In the genomic region with DNA sequence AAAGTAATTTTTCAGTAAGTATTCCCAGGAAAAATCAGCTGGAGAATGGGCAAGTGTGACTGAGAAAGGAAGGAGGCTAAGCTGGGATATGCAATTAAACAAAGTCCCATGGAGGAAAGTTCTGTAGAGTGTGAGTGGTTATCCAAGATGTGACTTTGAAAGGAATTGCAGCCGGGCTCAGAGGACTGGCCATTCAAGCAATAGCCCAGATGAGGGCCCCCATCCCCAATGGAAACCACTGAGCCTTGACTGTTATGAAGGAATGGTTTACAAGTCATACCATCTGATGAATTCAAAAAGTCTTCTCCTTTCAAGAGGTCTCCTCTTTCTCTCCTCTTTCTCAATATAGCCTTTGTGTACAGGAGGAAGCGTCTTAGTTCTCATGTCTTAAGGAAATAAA, we compare ENCODE assay signal across 2 cellular contexts.
TF ChIP-seq lines count a peak whose summit lies in the region.

No MANE protein-coding gene starts in this region.

TF ChIP-seq in GM23338, 12 proteins besides CTCF, POLR2A, EP300 and RAD21 (continues in another document):
- TF ChIP-seq, protein P1, sequence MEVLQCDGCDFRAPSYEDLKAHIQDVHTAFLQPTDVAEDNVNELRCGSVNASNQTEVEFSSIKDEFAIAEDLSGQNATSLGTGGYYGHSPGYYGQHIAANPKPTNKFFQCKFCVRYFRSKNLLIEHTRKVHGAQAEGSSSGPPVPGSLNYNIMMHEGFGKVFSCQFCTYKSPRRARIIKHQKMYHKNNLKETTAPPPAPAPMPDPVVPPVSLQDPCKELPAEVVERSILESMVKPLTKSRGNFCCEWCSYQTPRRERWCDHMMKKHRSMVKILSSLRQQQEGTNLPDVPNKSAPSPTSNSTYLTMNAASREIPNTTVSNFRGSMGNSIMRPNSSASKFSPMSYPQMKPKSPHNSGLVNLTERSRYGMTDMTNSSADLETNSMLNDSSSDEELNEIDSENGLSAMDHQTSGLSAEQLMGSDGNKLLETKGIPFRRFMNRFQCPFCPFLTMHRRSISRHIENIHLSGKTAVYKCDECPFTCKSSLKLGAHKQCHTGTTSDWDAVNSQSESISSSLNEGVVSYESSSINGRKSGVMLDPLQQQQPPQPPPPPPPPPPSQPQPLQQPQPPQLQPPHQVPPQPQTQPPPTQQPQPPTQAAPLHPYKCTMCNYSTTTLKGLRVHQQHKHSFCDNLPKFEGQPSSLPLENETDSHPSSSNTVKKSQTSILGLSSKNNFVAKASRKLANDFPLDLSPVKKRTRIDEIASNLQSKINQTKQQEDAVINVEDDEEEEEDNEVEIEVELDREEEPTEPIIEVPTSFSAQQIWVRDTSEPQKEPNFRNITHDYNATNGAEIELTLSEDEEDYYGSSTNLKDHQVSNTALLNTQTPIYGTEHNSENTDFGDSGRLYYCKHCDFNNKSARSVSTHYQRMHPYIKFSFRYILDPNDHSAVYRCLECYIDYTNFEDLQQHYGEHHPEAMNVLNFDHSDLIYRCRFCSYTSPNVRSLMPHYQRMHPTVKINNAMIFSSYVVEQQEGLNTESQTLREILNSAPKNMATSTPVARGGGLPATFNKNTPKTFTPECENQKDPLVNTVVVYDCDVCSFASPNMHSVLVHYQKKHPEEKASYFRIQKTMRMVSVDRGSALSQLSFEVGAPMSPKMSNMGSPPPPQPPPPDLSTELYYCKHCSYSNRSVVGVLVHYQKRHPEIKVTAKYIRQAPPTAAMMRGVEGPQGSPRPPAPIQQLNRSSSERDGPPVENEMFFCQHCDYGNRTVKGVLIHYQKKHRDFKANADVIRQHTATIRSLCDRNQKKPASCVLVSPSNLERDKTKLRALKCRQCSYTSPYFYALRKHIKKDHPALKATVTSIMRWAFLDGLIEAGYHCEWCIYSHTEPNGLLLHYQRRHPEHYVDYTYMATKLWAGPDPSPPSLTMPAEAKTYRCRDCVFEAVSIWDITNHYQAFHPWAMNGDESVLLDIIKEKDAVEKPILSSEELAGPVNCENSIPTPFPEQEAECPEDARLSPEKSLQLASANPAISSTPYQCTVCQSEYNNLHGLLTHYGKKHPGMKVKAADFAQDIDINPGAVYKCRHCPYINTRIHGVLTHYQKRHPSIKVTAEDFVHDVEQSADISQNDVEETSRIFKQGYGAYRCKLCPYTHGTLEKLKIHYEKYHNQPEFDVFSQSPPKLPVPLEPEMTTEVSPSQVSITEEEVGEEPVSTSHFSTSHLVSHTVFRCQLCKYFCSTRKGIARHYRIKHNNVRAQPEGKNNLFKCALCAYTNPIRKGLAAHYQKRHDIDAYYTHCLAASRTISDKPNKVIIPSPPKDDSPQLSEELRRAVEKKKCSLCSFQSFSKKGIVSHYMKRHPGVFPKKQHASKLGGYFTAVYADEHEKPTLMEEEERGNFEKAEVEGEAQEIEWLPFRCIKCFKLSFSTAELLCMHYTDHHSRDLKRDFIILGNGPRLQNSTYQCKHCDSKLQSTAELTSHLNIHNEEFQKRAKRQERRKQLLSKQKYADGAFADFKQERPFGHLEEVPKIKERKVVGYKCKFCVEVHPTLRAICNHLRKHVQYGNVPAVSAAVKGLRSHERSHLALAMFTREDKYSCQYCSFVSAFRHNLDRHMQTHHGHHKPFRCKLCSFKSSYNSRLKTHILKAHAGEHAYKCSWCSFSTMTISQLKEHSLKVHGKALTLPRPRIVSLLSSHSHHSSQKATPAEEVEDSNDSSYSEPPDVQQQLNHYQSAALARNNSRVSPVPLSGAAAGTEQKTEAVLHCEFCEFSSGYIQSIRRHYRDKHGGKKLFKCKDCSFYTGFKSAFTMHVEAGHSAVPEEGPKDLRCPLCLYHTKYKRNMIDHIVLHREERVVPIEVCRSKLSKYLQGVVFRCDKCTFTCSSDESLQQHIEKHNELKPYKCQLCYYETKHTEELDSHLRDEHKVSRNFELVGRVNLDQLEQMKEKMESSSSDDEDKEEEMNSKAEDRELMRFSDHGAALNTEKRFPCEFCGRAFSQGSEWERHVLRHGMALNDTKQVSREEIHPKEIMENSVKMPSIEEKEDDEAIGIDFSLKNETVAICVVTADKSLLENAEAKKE (CRISPR knock-in tag; IDR thresholded peaks at IDR 0.05): no peak
- TF ChIP-seq, protein P2, sequence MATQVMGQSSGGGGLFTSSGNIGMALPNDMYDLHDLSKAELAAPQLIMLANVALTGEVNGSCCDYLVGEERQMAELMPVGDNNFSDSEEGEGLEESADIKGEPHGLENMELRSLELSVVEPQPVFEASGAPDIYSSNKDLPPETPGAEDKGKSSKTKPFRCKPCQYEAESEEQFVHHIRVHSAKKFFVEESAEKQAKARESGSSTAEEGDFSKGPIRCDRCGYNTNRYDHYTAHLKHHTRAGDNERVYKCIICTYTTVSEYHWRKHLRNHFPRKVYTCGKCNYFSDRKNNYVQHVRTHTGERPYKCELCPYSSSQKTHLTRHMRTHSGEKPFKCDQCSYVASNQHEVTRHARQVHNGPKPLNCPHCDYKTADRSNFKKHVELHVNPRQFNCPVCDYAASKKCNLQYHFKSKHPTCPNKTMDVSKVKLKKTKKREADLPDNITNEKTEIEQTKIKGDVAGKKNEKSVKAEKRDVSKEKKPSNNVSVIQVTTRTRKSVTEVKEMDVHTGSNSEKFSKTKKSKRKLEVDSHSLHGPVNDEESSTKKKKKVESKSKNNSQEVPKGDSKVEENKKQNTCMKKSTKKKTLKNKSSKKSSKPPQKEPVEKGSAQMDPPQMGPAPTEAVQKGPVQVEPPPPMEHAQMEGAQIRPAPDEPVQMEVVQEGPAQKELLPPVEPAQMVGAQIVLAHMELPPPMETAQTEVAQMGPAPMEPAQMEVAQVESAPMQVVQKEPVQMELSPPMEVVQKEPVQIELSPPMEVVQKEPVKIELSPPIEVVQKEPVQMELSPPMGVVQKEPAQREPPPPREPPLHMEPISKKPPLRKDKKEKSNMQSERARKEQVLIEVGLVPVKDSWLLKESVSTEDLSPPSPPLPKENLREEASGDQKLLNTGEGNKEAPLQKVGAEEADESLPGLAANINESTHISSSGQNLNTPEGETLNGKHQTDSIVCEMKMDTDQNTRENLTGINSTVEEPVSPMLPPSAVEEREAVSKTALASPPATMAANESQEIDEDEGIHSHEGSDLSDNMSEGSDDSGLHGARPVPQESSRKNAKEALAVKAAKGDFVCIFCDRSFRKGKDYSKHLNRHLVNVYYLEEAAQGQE (IDR thresholded peaks at IDR 0.05; ENCODE audit: unreplicated experiment): no peak
- TF ChIP-seq ZNF114 (CRISPR knock-in tag; IDR thresholded peaks at IDR 0.05) (no peak), STAT1 (IDR thresholded peaks at IDR 0.05; ENCODE audit: unreplicated experiment) (no peak), NANOG (IDR thresholded peaks at IDR 0.05; ENCODE audit: borderline replicate concordance) (no peak), CREB1 (CRISPR knock-in tag; IDR thresholded peaks at IDR 0.05; ENCODE audit: low read depth) (no peak), EZH2phosphoT487 (IDR thresholded peaks at IDR 0.05; ENCODE audit: unreplicated experiment) (no peak), EZH2 (IDR thresholded peaks at IDR 0.05; ENCODE audit: low read depth, unreplicated experiment) (no peak), ZNF331 (CRISPR knock-in tag; IDR thresholded peaks at IDR 0.05; ENCODE audit: low read depth) (no peak), POLR2AphosphoS5 (IDR thresholded peaks at IDR 0.05; ENCODE audit: low read depth) (no peak), JUNB (IDR thresholded peaks at IDR 0.05; ENCODE audit: unreplicated experiment) (no peak)

TF ChIP-seq in WTC11, 78 proteins besides CTCF, POLR2A, EP300 and RAD21 (continued from another document):
- TF ChIP-seq, protein P3, sequence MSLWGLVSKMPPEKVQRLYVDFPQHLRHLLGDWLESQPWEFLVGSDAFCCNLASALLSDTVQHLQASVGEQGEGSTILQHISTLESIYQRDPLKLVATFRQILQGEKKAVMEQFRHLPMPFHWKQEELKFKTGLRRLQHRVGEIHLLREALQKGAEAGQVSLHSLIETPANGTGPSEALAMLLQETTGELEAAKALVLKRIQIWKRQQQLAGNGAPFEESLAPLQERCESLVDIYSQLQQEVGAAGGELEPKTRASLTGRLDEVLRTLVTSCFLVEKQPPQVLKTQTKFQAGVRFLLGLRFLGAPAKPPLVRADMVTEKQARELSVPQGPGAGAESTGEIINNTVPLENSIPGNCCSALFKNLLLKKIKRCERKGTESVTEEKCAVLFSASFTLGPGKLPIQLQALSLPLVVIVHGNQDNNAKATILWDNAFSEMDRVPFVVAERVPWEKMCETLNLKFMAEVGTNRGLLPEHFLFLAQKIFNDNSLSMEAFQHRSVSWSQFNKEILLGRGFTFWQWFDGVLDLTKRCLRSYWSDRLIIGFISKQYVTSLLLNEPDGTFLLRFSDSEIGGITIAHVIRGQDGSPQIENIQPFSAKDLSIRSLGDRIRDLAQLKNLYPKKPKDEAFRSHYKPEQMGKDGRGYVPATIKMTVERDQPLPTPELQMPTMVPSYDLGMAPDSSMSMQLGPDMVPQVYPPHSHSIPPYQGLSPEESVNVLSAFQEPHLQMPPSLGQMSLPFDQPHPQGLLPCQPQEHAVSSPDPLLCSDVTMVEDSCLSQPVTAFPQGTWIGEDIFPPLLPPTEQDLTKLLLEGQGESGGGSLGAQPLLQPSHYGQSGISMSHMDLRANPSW (CRISPR knock-in tag; conservative IDR thresholded peaks at IDR 0.05; ENCODE audit: low read depth): no peak
- no peak for TF ChIP-seq NFATC4 (CRISPR knock-in tag; IDR thresholded peaks at IDR 0.05)
- TF ChIP-seq MXD4 (CRISPR knock-in tag; IDR thresholded peaks at IDR 0.05; ENCODE audit: borderline replicate concordance): no peak
- no peak for TF ChIP-seq NR2C2 (CRISPR knock-in tag; IDR thresholded peaks at IDR 0.05)
- no peak for TF ChIP-seq NR1H2 (CRISPR knock-in tag; IDR thresholded peaks at IDR 0.05)
